Comparison of ENCODE assay signal across 9 cellular contexts in genomic region chrX:1593286-1594271, GRCh38. TPM values are rescaled to one million over a fixed set of nuclear protein-coding genes. Genes with fewer than 3 reads are reported as not detected.
DNase-seq lines count a peak whose midpoint lies in the region; ATAC-seq, FAIRE-seq and TF ChIP-seq lines count a peak whose summit lies in the region.
"Had no signal": no experiment of that assay in that cellular context is flagged by ENCODE, and none has a peak within 500 bp of the region (broad histone marks: within the 10 kb centered on the region; RNA-seq: fewer than 3 reads in every experiment).

No MANE protein-coding gene starts in this region.

- no peaks in the 10 kb centered on the region for H3K27me3 ChIP-seq in CD8-positive, alpha-beta T cell (ENCODE audit: insufficient read depth, low read length)
- H3K27me3 ChIP-seq in NT2/D1 (ENCODE audit: insufficient read depth, insufficient read length), result no peaks in the 10 kb centered on the region
- H3K27me3 ChIP-seq in H1 (replicated peaks in 1 of 4; ENCODE audit: control insufficient read depth in 3 of 4, extremely low read depth in 1 of 4, insufficient read depth in 3 of 4, low read length in 3 of 4), result no peaks in the 10 kb centered on the region
- H3K27me3 ChIP-seq in neuron (ENCODE audit: insufficient read depth, low read length), result no peaks in the 10 kb centered on the region

- no peak overlapping the region for H3K4me3 ChIP-seq in CD8-positive, alpha-beta T cell (ENCODE audit: low read depth, low read length)
- peak overlapping the region; percentile 95 for H3K4me3 ChIP-seq in NT2/D1 (ENCODE audit: insufficient read length, low read depth)
- H3K4me3 ChIP-seq in H1 (ENCODE audit: extremely low read depth in 1 of 4, insufficient read depth in 2 of 4, low read depth in 3 of 4, low read length in 4 of 4), result peak overlapping the region in 1 of 4 experiments; percentile 98; a peak in 2 of 8 replicates
- peak overlapping the region; percentile 87 for H3K4me3 ChIP-seq in neuron (ENCODE audit: low read length)

- no peak overlapping the region for H3K18ac ChIP-seq in H1 (ENCODE audit: extremely low read depth, low read length)

- no peak overlapping the region for H3K4ac ChIP-seq in H1 (replicated peaks; ENCODE audit: insufficient read length, low read depth, low read length)

- H2AFZ ChIP-seq in H1 (ENCODE audit: low read length) (no peak overlapping the region), neuron (ENCODE audit: low read depth, low read length) (no peak overlapping the region)

- no peak overlapping the region for H3K56ac ChIP-seq in H1 (replicated peaks; ENCODE audit: insufficient read length, low read depth, low read length)

- H2BK15ac ChIP-seq in H1 (ENCODE audit: low read length), result no peak overlapping the region

- peak overlapping the region; percentile 35; the same call in 1 of the 2 replicates for H2BK5ac ChIP-seq in H1 (ENCODE audit: low read depth, low read length)

- peak overlapping the region; percentile 62; the same call in 1 of the 2 replicates for H4K8ac ChIP-seq in H1 (ENCODE audit: extremely low read depth, insufficient read depth, low read length)

- H3K9ac ChIP-seq in NT2/D1 (ENCODE audit: insufficient read length, low read depth) (peak overlapping the region; percentile 98), H1 (replicated peaks in 1 of 4; ENCODE audit: extremely low read depth in 1 of 4, low read depth in 3 of 4, low read length in 3 of 4) (no peak overlapping the region)

- H3K27ac ChIP-seq in CD8-positive, alpha-beta T cell (ENCODE audit: low read depth, low read length), result no peak overlapping the region
- H3K27ac ChIP-seq in H1 (ENCODE audit: low read depth, low read length), result no peak overlapping the region

- H3K4me1 ChIP-seq in CD8-positive, alpha-beta T cell (ENCODE audit: insufficient read depth, low read length), result peaks cover 29% of the 10 kb centered on the region
- peaks cover 20% of the 10 kb centered on the region for H3K4me1 ChIP-seq in NT2/D1 (ENCODE audit: insufficient read depth, insufficient read length)
- peaks cover 0 to 8% (median 6%) of the 10 kb centered on the region in 4 experiments; a peak in 5 of 7 replicates for H3K4me1 ChIP-seq in H1 (replicated peaks in 1 of 4; ENCODE audit: control insufficient read depth in 3 of 4, insufficient read depth in 4 of 4, low read length in 3 of 4)
- H3K4me1 ChIP-seq in neuron (ENCODE audit: insufficient read depth, low read length), result peaks cover 14% of the 10 kb centered on the region

- peak overlapping the region; percentile 90 for H3K4me3 Mint-ChIP-seq in CD8-positive, alpha-beta T cell

- no peak for TF ChIP-seq POLR2A in H1 (IDR thresholded peaks at IDR 0.05; ENCODE audit: control extremely low read depth in 1 of 2, low read depth in 2 of 2, low read length in 2 of 2)

- POLR2A ChIA-PET in CD8-positive, alpha-beta T cell (lab: Charles Lee), result no interaction called here
- POLR2A ChIA-PET in H1 (lab: Charles Lee; ENCODE audit: partially characterized antibody), result no interaction called here

- TF ChIP-seq CTCF in CD8-positive, alpha-beta T cell (IDR thresholded peaks at IDR 0.05), result no peak
- TF ChIP-seq CTCF in H1 (IDR thresholded peaks at IDR 0.05; ENCODE audit: control extremely low read depth in 1 of 3, insufficient read depth in 1 of 3, low read depth in 1 of 3, low read length in 3 of 3), result no peak

- TF ChIP-seq RAD21 in H1 (IDR thresholded peaks at IDR 0.05 in 1 of 2, conservative IDR thresholded peaks at IDR 0.05 in 1 of 2; ENCODE audit: low read depth in 2 of 2, low read length in 2 of 2), result no peak

- H2BK120ac ChIP-seq in H1 (replicated peaks; ENCODE audit: low read depth, low read length), result no peak overlapping the region

- peaks cover 48% of the 10 kb centered on the region for H3K36me3 ChIP-seq in CD8-positive, alpha-beta T cell (ENCODE audit: insufficient read depth, low read length)
- H3K36me3 ChIP-seq in NT2/D1 (ENCODE audit: insufficient read depth, insufficient read length, low read length), result peaks cover 56% of the 10 kb centered on the region
- H3K36me3 ChIP-seq in H1 (ENCODE audit: control insufficient read depth in 2 of 4, insufficient read depth in 4 of 4, low read length in 3 of 4), result peaks cover 15 to 44% (median 34%) of the 10 kb centered on the region in 4 experiments
- H3K36me3 ChIP-seq in neuron (ENCODE audit: insufficient read depth, low read length), result peaks cover 50% of the 10 kb centered on the region

- no peaks in the 10 kb centered on the region for H3K9me3 Mint-ChIP-seq in CD8-positive, alpha-beta T cell

- H3K23me2 ChIP-seq in H1 (ENCODE audit: low read depth, low read length), result peaks cover 5% of the 10 kb centered on the region; the same call in 1 of the 2 replicates

- no peak overlapping the region for H2BK20ac ChIP-seq in H1 (ENCODE audit: low read length)

- H3K79me1 ChIP-seq in H1 (ENCODE audit: low read depth, low read length), result peaks cover 20% of the 10 kb centered on the region

- FAIRE-seq in H1 (lab: Jason Lieb, UNC), result no peak
- FAIRE-seq: small intestine had no signal

- no peak overlapping the region for H4K91ac ChIP-seq in H1 (replicated peaks; ENCODE audit: insufficient read length, low read length)

- no peak overlapping the region for H2BK12ac ChIP-seq in H1 (ENCODE audit: low read depth, low read length)

- H3K23ac ChIP-seq in H1 (ENCODE audit: insufficient read length), result no peak overlapping the region

- DNase-seq in CD8-positive, alpha-beta T cell, result peak in 1 of 7 experiments; percentile 46
- no peak for DNase-seq in NT2/D1 (ENCODE audit: low read depth, low spot score)
- DNase-seq in H1 (ENCODE audit: low read depth in 1 of 2, low spot score in 2 of 2), result no peak
- DNase-seq in foreskin melanocyte, result no peak
- no peak for DNase-seq in NCI-H1694 (lab: John Stamatoyannopoulos, UW)
- DNase-seq in DMS53 treated with DMSO at 0.1 percent for 48 hours (lab: John Stamatoyannopoulos, UW; ENCODE audit: unreplicated experiment), result no peak

- WGBS in H1 (ENCODE audit: extremely low coverage in 1 of 2, insufficient coverage in 1 of 2, insufficient read length in 1 of 2, insufficient replicate concordance in 2 of 2, low coverage in 1 of 2, low lambda C conversion rate in 2 of 2, missing lambda C conversion rate in 1 of 2), 2 experiments, result 93% methylated on average over 60 of the region's 60 CpGs; no CpG with 5 or more reads in 1 of the 2 experiments

- no peak for ATAC-seq in CD8-positive, alpha-beta T cell
- ATAC-seq in GM18861 (IDR thresholded peaks at IDR 0.05; ENCODE audit: unreplicated experiment), result no peak

- H4K5ac ChIP-seq in H1 (ENCODE audit: insufficient read length, low read depth, low read length), result no peak overlapping the region

- peak overlapping the region; percentile 89 for H3K27ac Mint-ChIP-seq in CD8-positive, alpha-beta T cell

- peaks cover 35% of the 10 kb centered on the region for H3K4me1 Mint-ChIP-seq in CD8-positive, alpha-beta T cell (ENCODE audit: low read depth)

- no peak overlapping the region for H3K14ac ChIP-seq in H1 (ENCODE audit: insufficient read length)

- CTCF ChIA-PET in CD8-positive, alpha-beta T cell (lab: Charles Lee), result no interaction called here
- CTCF ChIA-PET in H1 (lab: Charles Lee; ENCODE audit: partially characterized antibody), result no interaction called here

- H3K79me2 ChIP-seq in H1 (ENCODE audit: control insufficient read depth in 1 of 2, insufficient read depth in 2 of 2, low read length in 2 of 2), result peaks cover 15 to 59% of the 10 kb centered on the region in 2 experiments; a peak in 3 of 4 replicates

- no peak for TF ChIP-seq EP300 in H1 (IDR thresholded peaks at IDR 0.05; ENCODE audit: borderline replicate concordance in 1 of 2, low read depth in 2 of 2, low read length in 2 of 2)

- H3K27me3 Mint-ChIP-seq in CD8-positive, alpha-beta T cell (ENCODE audit: low read depth), result no peaks in the 10 kb centered on the region

- no peak overlapping the region for H2AK5ac ChIP-seq in H1 (ENCODE audit: low read depth, low read length)

- H3K36me3 Mint-ChIP-seq in CD8-positive, alpha-beta T cell, result peaks cover 55% of the 10 kb centered on the region

- peaks cover 6 to 36% of the 10 kb centered on the region in 2 experiments for H4K20me1 ChIP-seq in H1 (replicated peaks in 1 of 2; ENCODE audit: control insufficient read depth in 1 of 2, insufficient read depth in 2 of 2, low read length in 2 of 2)

- peak overlapping the region in 1 of 2 experiments; percentile 93; a peak in 1 of 4 replicates for H3K4me2 ChIP-seq in H1 (ENCODE audit: insufficient read depth in 1 of 2, low read depth in 2 of 2, low read length in 2 of 2)

- no peaks in the 10 kb centered on the region for H3K9me3 ChIP-seq in CD8-positive, alpha-beta T cell (ENCODE audit: low read length)
- H3K9me3 ChIP-seq in NT2/D1 (ENCODE audit: insufficient read depth, low read length) (no peaks in the 10 kb centered on the region), H1 (ENCODE audit: insufficient read depth in 2 of 2, low read depth in 1 of 2, low read length in 1 of 2) (no peaks in the 10 kb centered on the region), neuron (ENCODE audit: low read length) (no peaks in the 10 kb centered on the region)

- intact Hi-C loops in CD8-positive, alpha-beta T cell (cut with DNase I, micrococcal nuclease), result loop anchor here (2.0 to 5.0 kb wide), 2 partner anchors 69 to 346 kb away; no protein-coding TSS in a partner anchor

RNA-seq across cellular contexts. Expression of gene AKAP17A, which starts 2.2 kb away (rescaled TPM):
- total RNA-seq in CD8-positive, alpha-beta T cell, result 100 to 1,000 TPM; 193 to 209 TPM
- total RNA-seq in H1 (2021; fragmentation: NEBNext Ultra II Directional; extraction: Animal tissue kit (Norgen Biotek cat#: 25700)), result 40.6 and 41.2 TPM in 2 replicates
- 14.0 and 30.4 TPM in 2 replicates for polyA plus RNA-seq in H1 (2011; rRNA removed)
- polyA plus RNA-seq in H1 (2011; cell fraction: cytosol; rRNA removed), result 27.5 TPM
- 103 TPM for polyA plus RNA-seq in H1 (2011; cell fraction: nucleus; rRNA removed)
- 29.0 to 36.4 TPM (median 33.3 TPM) in 4 replicates for polyA plus RNA-seq in H1 (2012, experiment 1 of 2)
- polyA plus RNA-seq in H1 (2012, experiment 2 of 2), result 15.5 TPM
- polyA plus RNA-seq in H1 (2013, experiment 1 of 2), result 29.5 TPM
- 28.0 TPM for polyA plus RNA-seq in H1 (2013, experiment 2 of 2)
- 4.9 and 7.3 TPM in 2 replicates for polyA minus RNA-seq in H1 (2011; rRNA and poly(A)+ RNA removed)
- 12.1 TPM for polyA minus RNA-seq in H1 (2011; cell fraction: cytosol; rRNA and poly(A)+ RNA removed)
- 19.2 TPM for polyA minus RNA-seq in H1 (2011; cell fraction: nucleus; rRNA and poly(A)+ RNA removed)

RNA-seq across cellular contexts. Expression of gene ASMT, which starts 21.3 kb away (rescaled TPM):
- 1 to 10 TPM in 1 of 2 experiments, under 1 TPM in 1; 0.49 to 1.8 TPM for total RNA-seq in CD8-positive, alpha-beta T cell
- 1.4 and 1.5 TPM in 2 replicates for total RNA-seq in H1 (2021; fragmentation: NEBNext Ultra II Directional; extraction: Animal tissue kit (Norgen Biotek cat#: 25700))
- polyA plus RNA-seq in H1 (2011; rRNA removed), result 2.6 and 3.1 TPM in 2 replicates
- polyA plus RNA-seq in H1 (2011; cell fraction: cytosol; rRNA removed), result 2.8 TPM
- 1.7 TPM for polyA plus RNA-seq in H1 (2011; cell fraction: nucleus; rRNA removed)
- 2.6 to 3.1 TPM (median 2.7 TPM) in 4 replicates for polyA plus RNA-seq in H1 (2012, experiment 1 of 2)
- 1.7 TPM for polyA plus RNA-seq in H1 (2012, experiment 2 of 2)
- 0.26 TPM for polyA plus RNA-seq in H1 (2013, experiment 1 of 2)
- 0.37 TPM for polyA plus RNA-seq in H1 (2013, experiment 2 of 2)
- 2.2 and 5.2 TPM in 2 replicates for polyA minus RNA-seq in H1 (2011; rRNA and poly(A)+ RNA removed)
- 1.1 TPM for polyA minus RNA-seq in H1 (2011; cell fraction: cytosol; rRNA and poly(A)+ RNA removed)
- polyA minus RNA-seq in H1 (2011; cell fraction: nucleus; rRNA and poly(A)+ RNA removed), result not detected

RNA-seq across cellular contexts. Expression of gene P2RY8, which starts 56.6 kb away (rescaled TPM):
- 100 to 1,000 TPM; 196 to 197 TPM for total RNA-seq in CD8-positive, alpha-beta T cell
- 0.09 and 0.11 TPM in 2 replicates for total RNA-seq in H1 (2021; fragmentation: NEBNext Ultra II Directional; extraction: Animal tissue kit (Norgen Biotek cat#: 25700))
- polyA plus RNA-seq in H1 (2011; rRNA removed), result 0.15 and 0.19 TPM in 2 replicates
- 0.16 TPM for polyA plus RNA-seq in H1 (2011; cell fraction: cytosol; rRNA removed)
- 0.47 TPM for polyA plus RNA-seq in H1 (2011; cell fraction: nucleus; rRNA removed)
- 0.08 to 0.36 TPM (median 0.27 TPM) in 4 replicates for polyA plus RNA-seq in H1 (2012, experiment 1 of 2)
- 0.10 TPM for polyA plus RNA-seq in H1 (2012, experiment 2 of 2)
- polyA plus RNA-seq in H1 (2013, experiment 1 of 2), result 0.30 TPM
- polyA plus RNA-seq in H1 (2013, experiment 2 of 2), result 0.20 TPM
- 0.10 and 0.16 TPM in 2 replicates for polyA minus RNA-seq in H1 (2011; rRNA and poly(A)+ RNA removed)
- not detected for polyA minus RNA-seq in H1 (2011; cell fraction: cytosol; rRNA and poly(A)+ RNA removed)
- polyA minus RNA-seq in H1 (2011; cell fraction: nucleus; rRNA and poly(A)+ RNA removed), result 0.20 TPM

Comparison
In these comparisons a context has a peak if more than half of its experiments do, and no peak if none do; other contexts are left out.
1. RNA of gene P2RY8, which starts 56.6 kb away (total RNA-seq): 196 to 197 TPM in CD8-positive, alpha-beta T cell; 0.09 to 0.11 TPM in H1; every median in the first group is over 100 times any median in the second.